10 cellular contexts compared by ENCODE assay signal in the genomic region with DNA sequence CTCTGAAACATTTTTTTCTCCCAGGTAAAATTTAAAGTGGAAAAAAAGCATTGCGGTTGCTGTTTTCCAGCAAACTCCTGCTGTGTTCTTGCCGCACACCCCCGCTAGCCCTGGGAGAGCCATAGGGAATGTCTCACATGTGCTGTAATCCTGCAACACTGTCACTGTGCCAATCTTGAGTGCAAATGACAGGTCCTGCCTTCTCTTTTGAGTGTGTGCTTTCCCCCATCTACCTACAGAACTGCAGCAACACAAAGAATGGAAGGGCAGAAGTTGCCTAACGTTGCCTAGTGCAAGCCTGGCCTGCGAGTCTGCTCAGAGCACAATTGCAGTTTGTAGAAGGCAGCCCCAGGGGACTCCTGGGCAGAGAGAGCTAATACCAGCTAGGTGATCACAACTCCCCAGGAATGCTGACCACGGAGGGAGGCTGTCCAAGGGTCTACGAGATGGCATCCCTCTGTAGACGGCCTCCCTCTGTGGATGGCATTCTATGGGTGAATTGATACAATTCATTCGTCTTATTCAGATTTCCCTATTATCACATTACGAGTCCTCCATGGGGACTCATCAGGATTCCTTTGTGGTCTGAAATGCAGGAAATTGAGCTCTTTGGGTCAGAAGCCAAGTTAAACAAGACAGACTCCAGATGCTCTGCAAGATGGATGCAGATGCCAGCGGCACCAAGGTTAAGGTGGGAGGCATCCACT.
DNase-seq lines count a peak whose midpoint lies in the region; ATAC-seq and TF ChIP-seq lines count a peak whose summit lies in the region.
"Had no signal": no experiment of that assay in that cellular context is flagged by ENCODE, and none has a peak within 500 bp of the region (broad histone marks: within the 10 kb centered on the region; RNA-seq: fewer than 3 reads in every experiment).

No MANE protein-coding gene starts in this region.

- no peaks in the 10 kb centered on the region; the same call in 2 of the 3 replicates for H3K36me3 Mint-ChIP-seq in GM23338 (ENCODE audit: low read depth)
- no peaks in the 10 kb centered on the region for H3K36me3 Mint-ChIP-seq in activated CD8-positive, alpha-beta T cell treated with anti-CD3 and anti-CD28 coated beads for 36 hours (ENCODE audit: low read depth)
- peaks cover 1% of the 10 kb centered on the region for H3K36me3 Mint-ChIP-seq in activated CD4-positive, alpha-beta T cell treated with anti-CD3 and anti-CD28 coated beads, Interleukin-2, amount 10 ng/mL, durations not matched to agents 24 days and 14 days (ENCODE audit: low read depth)

- H3K27ac Mint-ChIP-seq in GM23338, result peak overlapping the region; percentile 64; the same call in 1 of the 2 replicates
- H3K27ac Mint-ChIP-seq in activated CD8-positive, alpha-beta T cell treated with anti-CD3 and anti-CD28 coated beads for 36 hours, result no peak overlapping the region
- H3K27ac Mint-ChIP-seq in activated CD4-positive, alpha-beta T cell treated with anti-CD3 and anti-CD28 coated beads, Interleukin-2, amount 10 ng/mL, durations not matched to agents 24 days and 14 days, result no peak overlapping the region

- ATAC-seq in GM23338 (peak; percentile 89), SK-N-SH treated with all-trans-retinoic acid at 6 μM for 48 hours (peak; percentile 73)
- ATAC-seq in activated CD8-positive, alpha-beta T cell treated with anti-CD3 and anti-CD28 coated beads for 36 hours, result no peak
- ATAC-seq: stimulated activated naive CD8-positive, alpha-beta T cell treated with anti-CD3 and anti-CD28 coated beads, Interleukin-15, Interleukin-2, amounts not matched to agents 100 U/mL and 50 U/mL, for 24 hours had no signal

- H4K20me1 ChIP-seq in GM23338 (replicated peaks; ENCODE audit: insufficient read depth), result no peaks in the 10 kb centered on the region

- no peaks in the 10 kb centered on the region for H3K36me3 ChIP-seq in GM23338 (ENCODE audit: insufficient read depth)
- H3K36me3 ChIP-seq in effector memory CD4-positive, alpha-beta T cell (ENCODE audit: control insufficient read depth, insufficient read depth, low read length), result no peaks in the 10 kb centered on the region

- CTCF ChIA-PET in activated CD8-positive, alpha-beta T cell treated with anti-CD3 and anti-CD28 coated beads for 36 hours (lab: Charles Lee), result no interaction called here

- no peaks in the 10 kb centered on the region for H3K79me2 ChIP-seq in GM23338 (replicated peaks; ENCODE audit: insufficient read depth)

- DNase-seq in GM23338 (ENCODE audit: low spot score) (peak; percentile 19), fibroblast of the aortic adventitia (ENCODE audit: low read depth) (peak; percentile 67), retina (peak; percentile 37), COLO829 (ENCODE audit: low spot score) (no peak)
- no peak for DNase-seq in activated CD8-positive, alpha-beta T cell treated with anti-CD3 and anti-CD28 coated beads for 36 hours
- no peak for DNase-seq in activated CD4-positive, alpha-beta T cell treated with anti-CD3 and anti-CD28 coated beads, Interleukin-2, amount 10 ng/mL, durations not matched to agents 24 days and 14 days
- no peak for DNase-seq in effector memory CD4-positive, alpha-beta T cell
- DNase-seq: cerebellar nuclear complex; stimulated activated naive CD8-positive, alpha-beta T cell treated with anti-CD3 and anti-CD28 coated beads, Interleukin-15, Interleukin-2, amounts not matched to agents 100 U/mL and 50 U/mL, for 24 hours had no signal

- H3K4me1 Mint-ChIP-seq in GM23338, result peaks cover 24% of the 10 kb centered on the region
- no peaks in the 10 kb centered on the region for H3K4me1 Mint-ChIP-seq in activated CD8-positive, alpha-beta T cell treated with anti-CD3 and anti-CD28 coated beads for 36 hours (ENCODE audit: low read depth)
- no peaks in the 10 kb centered on the region for H3K4me1 Mint-ChIP-seq in activated CD4-positive, alpha-beta T cell treated with anti-CD3 and anti-CD28 coated beads, Interleukin-2, amount 10 ng/mL, durations not matched to agents 24 days and 14 days

- peaks cover 19% of the 10 kb centered on the region for H3K4me1 ChIP-seq in GM23338 (ENCODE audit: insufficient read depth)
- H3K4me1 ChIP-seq in effector memory CD4-positive, alpha-beta T cell (ENCODE audit: control insufficient read depth, insufficient read depth, low read length, poor library complexity, severe bottlenecking), result no peaks in the 10 kb centered on the region

- H3K4me3 Mint-ChIP-seq in GM23338, result no peak overlapping the region; the same call in 2 of the 3 replicates
- H3K4me3 Mint-ChIP-seq in activated CD8-positive, alpha-beta T cell treated with anti-CD3 and anti-CD28 coated beads for 36 hours, result no peak overlapping the region
- H3K4me3 Mint-ChIP-seq in activated CD4-positive, alpha-beta T cell treated with anti-CD3 and anti-CD28 coated beads, Interleukin-2, amount 10 ng/mL, durations not matched to agents 24 days and 14 days, result no peak overlapping the region

- peaks cover 3% of the 10 kb centered on the region; the same call in 1 of the 2 replicates for H3K9me2 ChIP-seq in GM23338 (ENCODE audit: insufficient read depth)

- H3K27me3 Mint-ChIP-seq in GM23338 (ENCODE audit: insufficient read depth, low read depth, poor library complexity), result no peaks in the 10 kb centered on the region
- peaks cover 19% of the 10 kb centered on the region for H3K27me3 Mint-ChIP-seq in activated CD8-positive, alpha-beta T cell treated with anti-CD3 and anti-CD28 coated beads for 36 hours
- peaks cover 17% of the 10 kb centered on the region for H3K27me3 Mint-ChIP-seq in activated CD4-positive, alpha-beta T cell treated with anti-CD3 and anti-CD28 coated beads, Interleukin-2, amount 10 ng/mL, durations not matched to agents 24 days and 14 days

- no peaks in the 10 kb centered on the region for H3K27me3 ChIP-seq in GM23338 (ENCODE audit: insufficient read depth)
- H3K27me3 ChIP-seq in effector memory CD4-positive, alpha-beta T cell (replicated peaks; ENCODE audit: control insufficient read depth, insufficient read depth, low read length, poor library complexity, severe bottlenecking), result no peaks in the 10 kb centered on the region

- H3K9me3 Mint-ChIP-seq in GM23338, result no peaks in the 10 kb centered on the region
- peaks cover 5% of the 10 kb centered on the region for H3K9me3 Mint-ChIP-seq in activated CD8-positive, alpha-beta T cell treated with anti-CD3 and anti-CD28 coated beads for 36 hours
- H3K9me3 Mint-ChIP-seq in activated CD4-positive, alpha-beta T cell treated with anti-CD3 and anti-CD28 coated beads, Interleukin-2, amount 10 ng/mL, durations not matched to agents 24 days and 14 days, result peaks cover 3% of the 10 kb centered on the region

- H3K4me3 ChIP-seq in GM23338, result peak overlapping the region; percentile 17; the same call in 1 of the 2 replicates
- no peak overlapping the region for H3K4me3 ChIP-seq in fibroblast of the aortic adventitia (ENCODE audit: low read depth, low read length)
- no peak overlapping the region for H3K4me3 ChIP-seq in effector memory CD4-positive, alpha-beta T cell (ENCODE audit: insufficient read depth, low read depth, low read length, poor library complexity, severe bottlenecking)

- H2AFZ ChIP-seq in GM23338, result peak overlapping the region; percentile 83

- no peaks in the 10 kb centered on the region for H3F3A ChIP-seq in GM23338 (replicated peaks; ENCODE audit: low read depth)

- peak overlapping the region; percentile 63 for H3K4me2 ChIP-seq in GM23338

- no peaks in the 10 kb centered on the region for H3K9me3 ChIP-seq in effector memory CD4-positive, alpha-beta T cell (ENCODE audit: control insufficient read depth, low read length)

- intact Hi-C loops in activated CD8-positive, alpha-beta T cell treated with anti-CD3 and anti-CD28 coated beads for 36 hours (cut with micrococcal nuclease), result no loop called here
- intact Hi-C loops in activated CD4-positive, alpha-beta T cell treated with anti-CD3 and anti-CD28 coated beads, Interleukin-2, amount 10 ng/mL, durations not matched to agents 24 days and 14 days (cut with micrococcal nuclease), result no loop called here

- no peak for TF ChIP-seq CTCF in GM23338 (conservative IDR thresholded peaks at IDR 0.05; ENCODE audit: low read depth in 2 of 2)
- no peak for TF ChIP-seq CTCF in fibroblast of the aortic adventitia (IDR thresholded peaks at IDR 0.05; ENCODE audit: insufficient read depth, low read length)
- TF ChIP-seq CTCF in activated CD8-positive, alpha-beta T cell treated with anti-CD3 and anti-CD28 coated beads for 36 hours (IDR thresholded peaks at IDR 0.05), result no peak

- POLR2A ChIA-PET in activated CD8-positive, alpha-beta T cell treated with anti-CD3 and anti-CD28 coated beads for 36 hours (lab: Charles Lee), result no interaction called here

- no peak overlapping the region for H3K27ac ChIP-seq in GM23338 (ENCODE audit: low read depth)
- H3K27ac ChIP-seq in effector memory CD4-positive, alpha-beta T cell (ENCODE audit: insufficient read depth, low read length, poor library complexity, severe bottlenecking), result no peak overlapping the region

TF ChIP-seq in GM23338, 12 proteins besides CTCF, POLR2A, EP300 and RAD21 (continues in another document):
- no peak for TF ChIP-seq EZH2 (IDR thresholded peaks at IDR 0.05; ENCODE audit: low read depth, unreplicated experiment)

TF ChIP-seq in SK-N-SH treated with all-trans-retinoic acid at 6 μM for 48 hours, 23 proteins besides CTCF, POLR2A, EP300 and RAD21:
- TF ChIP-seq ISL1 (CRISPR knock-in tag; IDR thresholded peaks at IDR 0.05) (peak; percentile 68; the same call in 1 of the 2 replicates), ARNTL (CRISPR knock-in tag; IDR thresholded peaks at IDR 0.05; ENCODE audit: borderline replicate concordance, low read depth) (no peak), TOX (CRISPR knock-in tag; IDR thresholded peaks at IDR 0.05; ENCODE audit: borderline replicate concordance) (0 out of 2 replicates have a peak, but pooled peaks have one; percentile 16), ZFP3 (CRISPR knock-in tag; IDR thresholded peaks at IDR 0.05) (0 out of 2 replicates have a peak, but pooled peaks have one; percentile 29)
- TF ChIP-seq, protein P1, sequence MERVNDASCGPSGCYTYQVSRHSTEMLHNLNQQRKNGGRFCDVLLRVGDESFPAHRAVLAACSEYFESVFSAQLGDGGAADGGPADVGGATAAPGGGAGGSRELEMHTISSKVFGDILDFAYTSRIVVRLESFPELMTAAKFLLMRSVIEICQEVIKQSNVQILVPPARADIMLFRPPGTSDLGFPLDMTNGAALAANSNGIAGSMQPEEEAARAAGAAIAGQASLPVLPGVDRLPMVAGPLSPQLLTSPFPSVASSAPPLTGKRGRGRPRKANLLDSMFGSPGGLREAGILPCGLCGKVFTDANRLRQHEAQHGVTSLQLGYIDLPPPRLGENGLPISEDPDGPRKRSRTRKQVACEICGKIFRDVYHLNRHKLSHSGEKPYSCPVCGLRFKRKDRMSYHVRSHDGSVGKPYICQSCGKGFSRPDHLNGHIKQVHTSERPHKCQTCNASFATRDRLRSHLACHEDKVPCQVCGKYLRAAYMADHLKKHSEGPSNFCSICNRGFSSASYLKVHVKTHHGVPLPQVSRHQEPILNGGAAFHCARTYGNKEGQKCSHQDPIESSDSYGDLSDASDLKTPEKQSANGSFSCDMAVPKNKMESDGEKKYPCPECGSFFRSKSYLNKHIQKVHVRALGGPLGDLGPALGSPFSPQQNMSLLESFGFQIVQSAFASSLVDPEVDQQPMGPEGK (CRISPR knock-in tag; IDR thresholded peaks at IDR 0.05; ENCODE audit: borderline replicate concordance), result 0 out of 2 replicates have a peak, but pooled peaks have one; percentile 38

Comparison
In these comparisons a context has a peak if more than half of its experiments do, and no peak if none do; other contexts are left out.
1. DNase-seq: peak in GM23338 (single experiment), fibroblast of the aortic adventitia (single experiment) and retina (single experiment); none in activated CD8-positive, alpha-beta T cell treated with anti-CD3 and anti-CD28 coated beads for 36 hours (single experiment), COLO829 (single experiment), activated CD4-positive, alpha-beta T cell treated with anti-CD3 and anti-CD28 coated beads, Interleukin-2, amount 10 ng/mL, durations not matched to agents 24 days and 14 days (single experiment) and effector memory CD4-positive, alpha-beta T cell (0 of 3).